12 cellular contexts compared by ENCODE assay signal in genomic region chr3:30660656-30661055, GRCh38. TPM values are rescaled to one million over a fixed set of nuclear protein-coding genes. Genes with fewer than 3 reads are reported as not detected.
DNase-seq lines count a peak whose midpoint lies in the region; ATAC-seq and TF ChIP-seq lines count a peak whose summit lies in the region.
"Had no signal": no experiment of that assay in that cellular context is flagged by ENCODE, and none has a peak within 500 bp of the region (broad histone marks: within the 10 kb centered on the region; RNA-seq: fewer than 3 reads in every experiment).

No MANE protein-coding gene starts in this region.

- no peak for DNase-seq in activated naive CD4-positive, alpha-beta T cell (lab: John Stamatoyannopoulos, UW)
- DNase-seq in RWPE2 (ENCODE audit: low spot score) (no peak), endothelial cell (ENCODE audit: low spot score) (no peak), thoracic aorta (ENCODE audit: low spot score) (no peak), NAMALWA (ENCODE audit: low spot score) (no peak), OCI-M1 (lab: John Stamatoyannopoulos, UW) (no peak)
- DNase-seq: NCI-H2081, small intestine, T-helper 9 cell had no signal

- H3K36me3 ChIP-seq in RWPE2 (ENCODE audit: low read depth) (peaks cover 90% of the 10 kb centered on the region), thoracic aorta (peaks cover 9% of the 10 kb centered on the region)

- H3K9me3 ChIP-seq in RWPE2 (ENCODE audit: severe bottlenecking) (no peaks in the 10 kb centered on the region), thoracic aorta (no peaks in the 10 kb centered on the region)

- ATAC-seq in RWPE2 (ENCODE audit: low read depth), result no peak
- ATAC-seq in thoracic aorta (ENCODE audit: insufficient number of reproducible peaks, low FRiP score, low read depth), result no peak
- no peak for ATAC-seq in GM19452 (IDR thresholded peaks at IDR 0.05; ENCODE audit: unreplicated experiment)

- peak overlapping the region; percentile 79 for H3K4me3 Mint-ChIP-seq in activated naive CD4-positive, alpha-beta T cell treated with anti-CD3 and anti-CD28 coated beads, Interleukin-2, amount 50 U/mL, for 24 hours
- H3K4me3 Mint-ChIP-seq in endothelial cell (ENCODE audit: unreplicated experiment), result no peak overlapping the region

- H3K27me3 Mint-ChIP-seq in activated naive CD4-positive, alpha-beta T cell treated with anti-CD3 and anti-CD28 coated beads, Interleukin-2, amount 50 U/mL, for 24 hours, result no peaks in the 10 kb centered on the region
- peaks cover 4% of the 10 kb centered on the region for H3K27me3 Mint-ChIP-seq in endothelial cell (ENCODE audit: unreplicated experiment)

- peaks cover 72% of the 10 kb centered on the region for H3K4me1 ChIP-seq in RWPE2 (ENCODE audit: insufficient read depth, poor library complexity, severe bottlenecking)
- peaks cover 83 to 94% of the 10 kb centered on the region in 2 donors for H3K4me1 ChIP-seq in thoracic aorta (ENCODE audit: control insufficient read depth in 1 of 2, low read depth in 2 of 2)

- H3K36me3 Mint-ChIP-seq in activated naive CD4-positive, alpha-beta T cell treated with anti-CD3 and anti-CD28 coated beads, Interleukin-2, amount 50 U/mL, for 24 hours, result peaks cover 55% of the 10 kb centered on the region
- peaks cover 49% of the 10 kb centered on the region for H3K36me3 Mint-ChIP-seq in endothelial cell (ENCODE audit: low read depth, unreplicated experiment)

- TF ChIP-seq CTCF in RWPE2 (IDR thresholded peaks at IDR 0.05; ENCODE audit: poor library complexity, severe bottlenecking), result no peak
- no peak for TF ChIP-seq CTCF in endothelial cell (IDR thresholded peaks at IDR 0.05; ENCODE audit: unreplicated experiment)
- no peak for TF ChIP-seq CTCF in thoracic aorta (IDR thresholded peaks at IDR 0.05)

- peak overlapping the region; percentile 99 for H3K27ac Mint-ChIP-seq in activated naive CD4-positive, alpha-beta T cell treated with anti-CD3 and anti-CD28 coated beads, Interleukin-2, amount 50 U/mL, for 24 hours
- peak overlapping the region; percentile 14 for H3K27ac Mint-ChIP-seq in endothelial cell (ENCODE audit: unreplicated experiment)

- peaks cover 96% of the 10 kb centered on the region for H3K4me1 Mint-ChIP-seq in activated naive CD4-positive, alpha-beta T cell treated with anti-CD3 and anti-CD28 coated beads, Interleukin-2, amount 50 U/mL, for 24 hours
- H3K4me1 Mint-ChIP-seq in endothelial cell (ENCODE audit: unreplicated experiment), result peaks cover 88% of the 10 kb centered on the region

- H3K27ac ChIP-seq in RWPE2 (ENCODE audit: poor library complexity, severe bottlenecking), result peak overlapping the region; percentile 100
- H3K27ac ChIP-seq in thoracic aorta, result peak overlapping the region; percentile 77 to 81
- H3K27ac ChIP-seq: KMS-11 had no signal

- H3K9me3 Mint-ChIP-seq in activated naive CD4-positive, alpha-beta T cell treated with anti-CD3 and anti-CD28 coated beads, Interleukin-2, amount 50 U/mL, for 24 hours, result peaks cover 5% of the 10 kb centered on the region
- no peaks in the 10 kb centered on the region for H3K9me3 Mint-ChIP-seq in endothelial cell (ENCODE audit: unreplicated experiment)

- H3K4me3 ChIP-seq in RWPE2 (ENCODE audit: severe bottlenecking), result no peak overlapping the region
- no peak overlapping the region for H3K4me3 ChIP-seq in thoracic aorta

- H3K27me3 ChIP-seq in RWPE2 (ENCODE audit: insufficient read depth, poor library complexity, severe bottlenecking) (no peaks in the 10 kb centered on the region), thoracic aorta (replicated peaks; ENCODE audit: insufficient read depth) (no peaks in the 10 kb centered on the region)

RNA-seq across cellular contexts. Expression of gene TGFBR2, which starts 54.3 kb away (rescaled TPM):
- total RNA-seq in endothelial cell (ENCODE audit: unreplicated experiment) (68.7 TPM), thoracic aorta (100 to 1,000 TPM; 250 to 355 TPM)
